Comparison of ENCODE assay signal across 10 cellular contexts in the genomic region with DNA sequence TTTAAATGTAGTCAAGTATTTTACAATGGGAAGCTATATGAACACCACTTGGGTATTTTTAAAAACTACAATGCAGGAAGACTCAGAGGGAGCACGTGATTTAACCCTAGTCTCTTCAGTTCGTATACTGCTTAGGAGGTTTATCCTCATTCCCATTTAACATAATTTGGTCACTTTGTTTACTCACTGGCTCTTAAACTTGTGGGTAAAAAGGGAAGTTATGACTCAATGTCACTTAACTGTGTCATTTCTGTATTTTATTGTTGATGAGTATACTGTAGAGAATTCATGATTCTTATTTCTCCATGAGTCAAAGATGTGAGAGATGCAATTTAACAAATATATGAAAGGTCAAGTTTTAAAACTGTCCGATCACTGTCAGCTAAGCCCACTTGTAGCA. TPM values are rescaled to one million over a fixed set of nuclear protein-coding genes. Genes with fewer than 3 reads are reported as not detected.
DNase-seq lines count a peak whose midpoint lies in the region; ATAC-seq and TF ChIP-seq lines count a peak whose summit lies in the region.
"Had no signal": no experiment of that assay in that cellular context is flagged by ENCODE, and none has a peak within 500 bp of the region (broad histone marks: within the 10 kb centered on the region; RNA-seq: fewer than 3 reads in every experiment).

No MANE protein-coding gene starts in this region.

- intact Hi-C loops in left lung (cut with DNase I): no loop called here
- intact Hi-C loops in stomach (cut with DNase I; ENCODE audit: low total_unique reads): no loop called here

- no peak for TF ChIP-seq POLR2A in stomach (IDR thresholded peaks at IDR 0.05)

- DNase-seq in ELR (ENCODE audit: low read depth): peak; percentile 90
- peak; percentile 64 for DNase-seq in SIG-M5 treated with dmso at 0.1 percent for 504 hours (lab: John Stamatoyannopoulos, UW; ENCODE audit: unreplicated experiment)
- DNase-seq in left lung: no peak
- no peak for DNase-seq in stimulated activated CD4-positive, alpha-beta T cell treated with anti-CD3 and anti-CD28 coated beads, Interleukin-4, amount 100 ng/mL, for 4 hours
- DNase-seq in activated naive CD4-positive, alpha-beta T cell treated with anti-CD3 and anti-CD28 coated beads, Interleukin-2, amount 50 U/mL, for 16 hours: no peak
- no peak for DNase-seq in stomach
- DNase-seq in inferior parietal cortex (ENCODE audit: extremely low spot score): no peak

- H3K27me3 ChIP-seq in left lung: no peaks in the 10 kb centered on the region
- H3K27me3 ChIP-seq in stomach: no peaks in the 10 kb centered on the region

- no peaks in the 10 kb centered on the region for H3K9me3 ChIP-seq in left lung
- H3K9me3 ChIP-seq in stomach: no peaks in the 10 kb centered on the region

- TF ChIP-seq CTCF in left lung (IDR thresholded peaks at IDR 0.05): no peak
- no peak for TF ChIP-seq CTCF in stomach (IDR thresholded peaks at IDR 0.05)

- no peak overlapping the region for H3K4me3 ChIP-seq in left lung
- no peak overlapping the region for H3K4me3 ChIP-seq in stomach
- H3K4me3 ChIP-seq: SK-N-MC, skin epidermis had no signal

- ATAC-seq in HG02588 (IDR thresholded peaks at IDR 0.05; ENCODE audit: unreplicated experiment) (peak; percentile 62), left lung (peak; percentile 91)

- H3K36me3 ChIP-seq in left lung (peaks cover 0 to 49% of the 10 kb centered on the region in 2 donors), stomach (peaks cover 13 to 80% (median 72%) of the 10 kb centered on the region in 4 donors)

- H3K27ac ChIP-seq in left lung (peak overlapping the region in 1 of 2 donors; percentile 39), stomach (no peak overlapping the region)
- H3K27ac ChIP-seq: SK-N-MC had no signal

- H3K4me1 ChIP-seq in left lung (peaks cover 0 to 21% of the 10 kb centered on the region in 2 donors), stomach (peaks cover 0 to 15% (median 0%) of the 10 kb centered on the region in 4 donors)

- TF ChIP-seq EP300 in stomach (IDR thresholded peaks at IDR 0.05): no peak

- WGBS in stomach, 5 donors: 49 to 70% (median 65%) methylated on average over 3 of the region's 3 CpGs

RNA-seq across cellular contexts. Expression of a gene that starts 48.2 kb away (rescaled TPM):
- 10 to 100 TPM; 22.2 to 28.0 TPM for total RNA-seq in left lung
- 10 to 100 TPM in 4 of 5 donors, not detected in 1; 22.9 to 55.1 (median 32.3) TPM for total RNA-seq in stomach
- 10 to 100 TPM; 12.1 to 18.5 (median 14.7) TPM for polyA plus RNA-seq in stomach

Comparison
In these comparisons a context has a peak if more than half of its experiments do, and no peak if none do; other contexts are left out.
1. DNase-seq: peak in ELR (single experiment) and SIG-M5 treated with dmso at 0.1 percent for 504 hours (single experiment); none in left lung (0 of 2), stimulated activated CD4-positive, alpha-beta T cell treated with anti-CD3 and anti-CD28 coated beads, Interleukin-4, amount 100 ng/mL, for 4 hours (0 of 2), activated naive CD4-positive, alpha-beta T cell treated with anti-CD3 and anti-CD28 coated beads, Interleukin-2, amount 50 U/mL, for 16 hours (single experiment), stomach (single experiment) and inferior parietal cortex (single experiment).